11 cellular contexts compared by ENCODE assay signal in the genomic region with DNA sequence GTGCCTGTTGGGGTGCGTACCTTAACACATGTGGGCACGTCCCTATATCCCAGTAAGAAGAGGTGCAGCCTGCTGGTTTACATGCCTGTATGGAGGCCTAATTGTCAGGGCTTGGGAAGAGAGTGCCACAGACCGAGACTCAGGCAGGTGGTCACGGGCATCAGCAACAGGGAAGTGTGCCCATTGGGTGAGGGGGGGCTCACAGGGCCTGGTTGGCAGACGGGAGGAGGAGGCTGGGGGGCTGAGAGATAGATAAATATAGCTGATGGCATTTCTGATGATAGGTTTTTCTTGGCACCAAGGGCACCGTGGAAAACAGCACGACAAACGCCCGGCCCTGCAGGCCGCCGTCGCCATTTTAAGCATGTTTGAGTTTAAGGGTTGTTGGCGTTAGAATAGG. TPM values are rescaled to one million over a fixed set of nuclear protein-coding genes. Genes with fewer than 3 reads are reported as not detected.
A peak's percentile ranks its signal among the peaks of the same experiment; 100 is the strongest.
DNase-seq lines count a peak whose midpoint lies in the region; ATAC-seq, FAIRE-seq and TF ChIP-seq lines count a peak whose summit lies in the region.
"Had no signal": no experiment of that assay in that cellular context is flagged by ENCODE, and none has a peak within 500 bp of the region (broad histone marks: within the 10 kb centered on the region; RNA-seq: fewer than 3 reads in every experiment).

No MANE protein-coding gene starts in this region.

- H2AFZ ChIP-seq in GM23248 (no peak overlapping the region), HepG2 (ENCODE audit: low read length) (no peak overlapping the region)

- intact Hi-C loops in body of pancreas (cut with DNase I): loop anchor here (5.0 kb wide), 1 partner anchor 46 kb away; no protein-coding TSS in a partner anchor
- intact Hi-C loops in HepG2 (cut with micrococcal nuclease; ENCODE audit: unreplicated experiment): loop anchor here (2.0 kb wide), 2 partner anchors 28 to 48 kb away; no protein-coding TSS in a partner anchor

- no peak for TF ChIP-seq RAD21 in HepG2 (CRISPR knock-in tag; IDR thresholded peaks at IDR 0.05)

- TF ChIP-seq EP300 in HepG2 (IDR thresholded peaks at IDR 0.05; ENCODE audit: low read depth in 2 of 2, low read length in 2 of 2) (no peak), HepG2 (CRISPR knock-in tag; IDR thresholded peaks at IDR 0.05; ENCODE audit: borderline replicate concordance) (no peak)

- POLR2A ChIA-PET in HepG2 (lab: Yijun Ruan, JAX): interaction anchor here (1.0 to 6.5 kb wide), 11 partner anchors 10 to 131 kb away, joined by 3 to 128 read pairs (median 12); a partner anchor contains a TSS

- TF ChIP-seq CTCF in body of pancreas (IDR thresholded peaks at IDR 0.05): no peak
- TF ChIP-seq CTCF in HepG2 (CRISPR knock-in tag; IDR thresholded peaks at IDR 0.05): no peak

- peak overlapping the region; percentile 98 for H3K9ac ChIP-seq in GM23248
- H3K9ac ChIP-seq in HepG2 (ENCODE audit: insufficient read depth, low read depth, low read length): peak overlapping the region; percentile 62
- H3K9ac ChIP-seq in stomach smooth muscle (ENCODE audit: low read length in 2 of 2): peak overlapping the region; percentile 7 to 55

- 65 to 66% methylated on average over 13 of the region's 13 CpGs for WGBS in GM23248 (ENCODE audit: low coverage in 1 of 2, low lambda C conversion rate in 2 of 2, missing lambda C conversion rate in 2 of 2), 2 experiments
- WGBS in body of pancreas, 2 donors: 91 to 93% methylated on average over 13 of the region's 13 CpGs
- WGBS in HepG2 (ENCODE audit: low lambda C conversion rate): 95% methylated on average over 13 of the region's 13 CpGs

- H4K20me1 ChIP-seq in GM23248 (ENCODE audit: insufficient read depth): no peaks in the 10 kb centered on the region
- H4K20me1 ChIP-seq in HepG2 (ENCODE audit: insufficient read depth, low read length): no peaks in the 10 kb centered on the region

- H3K27me3 ChIP-seq in GM23248 (replicated peaks; ENCODE audit: insufficient read depth): no peaks in the 10 kb centered on the region
- H3K27me3 ChIP-seq in body of pancreas: no peaks in the 10 kb centered on the region
- no peaks in the 10 kb centered on the region for H3K27me3 ChIP-seq in HepG2 (ENCODE audit: control insufficient read depth in 1 of 2, insufficient read depth in 2 of 2, low read length in 2 of 2)
- H3K27me3 ChIP-seq in stomach smooth muscle (ENCODE audit: control insufficient read depth in 1 of 2, insufficient read depth in 2 of 2, low read length in 2 of 2): no peaks in the 10 kb centered on the region

- no peak for DNase-seq in GM23248
- no peak for DNase-seq in body of pancreas
- no peak for DNase-seq in HepG2 (ENCODE audit: low spot score)
- DNase-seq in activated T-cell treated with anti-CD3 and anti-CD28 coated beads, Interleukin-2, amount 50 U/mL, for 1 hour: no peak
- no peak for DNase-seq in NCI-H82 (lab: John Stamatoyannopoulos, UW)
- no peak for DNase-seq in NCI-H69 (lab: John Stamatoyannopoulos, UW)
- DNase-seq: activated naive CD4-positive, alpha-beta T cell treated with anti-CD3 and anti-CD28 coated beads, Interleukin-2, amount 50 U/mL, for 16 hours; mesendoderm; NCI-H2171 treated with DMSO at 0.1 percent for 48 hours had no signal

- CTCF ChIA-PET in HepG2 (lab: Yijun Ruan, JAX; ENCODE audit: low intra/inter-chr PET ratio, low total read pairs): interaction anchor here (1.4 to 4.9 kb wide), 2 partner anchors 28 to 54 kb away, joined by 3 to 42 read pairs; no protein-coding TSS in a partner anchor

- H3K36me3 ChIP-seq in GM23248 (ENCODE audit: low read depth) (no peaks in the 10 kb centered on the region), body of pancreas (replicated peaks in 1 of 2; ENCODE audit: insufficient read depth in 1 of 2, low read depth in 2 of 2) (no peaks in the 10 kb centered on the region), HepG2 (replicated peaks in 1 of 2; ENCODE audit: control insufficient read depth in 1 of 2, insufficient read depth in 2 of 2, low read length in 2 of 2) (peaks cover 2 to 39% of the 10 kb centered on the region in 2 experiments; a peak in 3 of 5 replicates), stomach smooth muscle (ENCODE audit: control insufficient read depth in 2 of 2, insufficient read depth in 2 of 2, low read length in 2 of 2) (peaks cover 0 to 3% of the 10 kb centered on the region in 2 donors)

- no peak for TF ChIP-seq POLR2A in body of pancreas (IDR thresholded peaks at IDR 0.05)
- no peak for TF ChIP-seq POLR2A in HepG2 (IDR thresholded peaks at IDR 0.05; ENCODE audit: insufficient read depth in 1 of 2, low read depth in 2 of 2, low read length in 2 of 2)

- H3K27ac ChIP-seq in GM23248: peak overlapping the region; percentile 94
- peak overlapping the region in 3 of 4 donors; percentile 46 to 68 (median 58) for H3K27ac ChIP-seq in body of pancreas
- H3K27ac ChIP-seq in HepG2 (ENCODE audit: extremely low read length, insufficient read depth, low read length): peak overlapping the region; percentile 80
- H3K27ac ChIP-seq in stomach smooth muscle (ENCODE audit: low read length): peak overlapping the region; percentile 55

- ATAC-seq in body of pancreas (no peak), HepG2 (no peak), HG02798 (IDR thresholded peaks at IDR 0.05; ENCODE audit: poor library complexity, unreplicated experiment) (no peak)

- H3K9me2 ChIP-seq in GM23248 (ENCODE audit: insufficient read depth): no peaks in the 10 kb centered on the region

- BruUV-seq in HepG2 (replicated peaks; lab: Mats Ljungman, UMichigan): no TSS peak

- H3F3A ChIP-seq in GM23248 (ENCODE audit: insufficient read depth): peaks cover 67% of the 10 kb centered on the region

- peak overlapping the region; percentile 72 for H3K4me2 ChIP-seq in GM23248 (ENCODE audit: unreplicated experiment)
- peak overlapping the region; percentile 68 for H3K4me2 ChIP-seq in HepG2 (ENCODE audit: low read depth, low read length)

- H3K4me1 ChIP-seq in GM23248 (ENCODE audit: insufficient read depth) (peaks cover 97% of the 10 kb centered on the region), body of pancreas (peaks cover 65% of the 10 kb centered on the region), HepG2 (ENCODE audit: insufficient read depth, low read length) (peaks cover 82% of the 10 kb centered on the region), stomach smooth muscle (ENCODE audit: control insufficient read depth, insufficient read depth, low read length) (peaks cover 91% of the 10 kb centered on the region)

- in situ Hi-C loops in GM23248 (cut with MboI): no loop called here
- in situ Hi-C loops in HepG2 (cut with HindIII; ENCODE audit: extremely low pct_ligation_motif_present, low pct_unique_long_range_greater_than_20kb): loop anchor here (5.0 kb wide), 1 partner anchor 59 kb away; no protein-coding TSS in a partner anchor

- H3K9me3 ChIP-seq in GM23248 (ENCODE audit: low read depth) (no peaks in the 10 kb centered on the region), body of pancreas (no peaks in the 10 kb centered on the region), HepG2 (ENCODE audit: low read length) (no peaks in the 10 kb centered on the region), stomach smooth muscle (ENCODE audit: control insufficient read depth in 2 of 2, low read length in 2 of 2) (no peaks in the 10 kb centered on the region)

- no peak for FAIRE-seq in HepG2 (lab: Jason Lieb, UNC)

- H3K4me3 ChIP-seq in GM23248: no peak overlapping the region
- H3K4me3 ChIP-seq in body of pancreas: no peak overlapping the region
- H3K4me3 ChIP-seq in HepG2 (replicated peaks in 1 of 3; ENCODE audit: insufficient read depth in 1 of 3, low read depth in 2 of 3, low read length in 3 of 3): 0 out of 6 replicates have a peak overlapping the region, but pooled peaks of 1 of the 3 experiments have one; percentile 12
- H3K4me3 ChIP-seq in stomach smooth muscle (ENCODE audit: low read length in 2 of 2): no peak overlapping the region

- H3K79me2 ChIP-seq in GM23248 (ENCODE audit: insufficient read depth) (peaks cover 100% of the 10 kb centered on the region), HepG2 (ENCODE audit: insufficient read depth, low read length) (peaks cover 41% of the 10 kb centered on the region)

RNA-seq across cellular contexts. Expression of a gene that starts 37.6 kb away (rescaled TPM):
- 71.0 and 81.4 TPM in 2 replicates for total RNA-seq in GM23248 (2014; rRNA removed; shearing (Covaris generic))
- polyA plus RNA-seq in GM23248 (2016; fragmentation: Nextera tagmentation; extraction: Ambion mirVana) (59.2 and 60.8 TPM in 2 replicates), HepG2 (2011; rRNA removed) (3.0 and 3.4 TPM in 2 replicates)
- total RNA-seq in body of pancreas (10 to 100 TPM; 16.9 to 26.7 TPM), HepG2 (2016; rRNA removed; fragmentation: Illumina TruSeq; extraction: Trizol) (5.4 and 5.6 TPM in 2 replicates)
- 16.3 and 20.2 TPM in 2 replicates for total RNA-seq in HepG2 (2016; cell fraction: cytosol; rRNA removed; fragmentation: Illumina TruSeq; extraction: Trizol; ENCODE audit: low read depth)
- total RNA-seq in HepG2 (2016; cell fraction: insoluble cytoplasmic fraction; rRNA removed; fragmentation: Illumina TruSeq; extraction: Trizol): 4.6 and 4.7 TPM in 2 replicates
- total RNA-seq in HepG2 (2016; cell fraction: membrane; rRNA removed; fragmentation: Illumina TruSeq; extraction: Trizol): 6.7 and 9.2 TPM in 2 replicates
- 4.9 and 6.0 TPM in 2 replicates for total RNA-seq in HepG2 (2016; cell fraction: nucleus; rRNA removed; fragmentation: Illumina TruSeq; extraction: Trizol)
- 1.4 and 1.6 TPM in 2 replicates for polyA plus RNA-seq in HepG2 (2011; cell fraction: cytosol; rRNA removed)
- polyA plus RNA-seq in HepG2 (2011; cell fraction: nucleus; rRNA removed): 11.0 and 14.0 TPM in 2 replicates
- polyA plus RNA-seq in HepG2 (2012): 9.0 and 12.2 TPM in 2 replicates
- polyA plus RNA-seq in HepG2 (2016; cell fraction: cytosol; fragmentation: Illumina TruSeq; extraction: Trizol; ENCODE audit: low read depth): 0.70 and 0.93 TPM in 2 replicates
- 8.8 and 11.9 TPM in 2 replicates for polyA plus RNA-seq in HepG2 (2016; cell fraction: insoluble cytoplasmic fraction; fragmentation: Illumina TruSeq; extraction: Trizol; ENCODE audit: low read depth)
- 3.1 and 4.9 TPM in 2 replicates for polyA plus RNA-seq in HepG2 (2016; cell fraction: membrane; fragmentation: Illumina TruSeq; extraction: Trizol; ENCODE audit: low read depth)
- 14.6 and 14.7 TPM in 2 replicates for polyA plus RNA-seq in HepG2 (2016; cell fraction: nucleus; fragmentation: Illumina TruSeq; extraction: Trizol; ENCODE audit: insufficient read depth, low read depth)
- polyA minus RNA-seq in HepG2 (2011; rRNA and poly(A)+ RNA removed; ENCODE audit: low replicate concordance): 0.82 and 6.2 TPM in 2 replicates
- 5.0 and 6.2 TPM in 2 replicates for polyA minus RNA-seq in HepG2 (2011; cell fraction: cytosol; rRNA and poly(A)+ RNA removed)
- 6.8 and 7.7 TPM in 2 replicates for polyA minus RNA-seq in HepG2 (2011; cell fraction: nucleus; rRNA and poly(A)+ RNA removed)

Comparison
In these comparisons a context has a peak if more than half of its experiments do, and no peak if none do; other contexts are left out.
1. H3K9ac ChIP-seq: peak in every context shown above with its lines; median percentile 98 in GM23248; 62 in HepG2; 31 in stomach smooth muscle.